ENCODE assay signal across 22 cellular contexts in genomic region chr21:45496968-45497845, GRCh38. TPM values are rescaled to one million over a fixed set of nuclear protein-coding genes. Genes with fewer than 3 reads are reported as not detected.
DNase-seq lines count a peak whose midpoint lies in the region; ATAC-seq and TF ChIP-seq lines count a peak whose summit lies in the region.
"Had no signal": no experiment of that assay in that cellular context is flagged by ENCODE, and none has a peak within 500 bp of the region (broad histone marks: within the 10 kb centered on the region; RNA-seq: fewer than 3 reads in every experiment).

No MANE protein-coding gene starts in this region.

- intact Hi-C loops in psoas muscle (cut with DNase I) = no loop called here
- intact Hi-C loops in esophagus squamous epithelium (cut with DNase I) = no loop called here

- peak; percentile 8 for DNase-seq in BE2C
- DNase-seq in endodermal cell = peak; percentile 40
- DNase-seq in left lobe of liver (ENCODE audit: low spot score) = peak; percentile 49
- DNase-seq in psoas muscle = peak; percentile 11 to 46
- no peak for DNase-seq in OCI-M2 (lab: John Stamatoyannopoulos, UW; ENCODE audit: unreplicated experiment)
- DNase-seq in NCI-H1417 (lab: John Stamatoyannopoulos, UW) = no peak
- DNase-seq in esophagus squamous epithelium (lab: John Stamatoyannopoulos, UW) = no peak
- DNase-seq: activated CD4-positive, alpha-beta T cell treated with anti-CD3 and anti-CD28 coated beads, Interleukin-2, amount 10 ng/mL, durations not matched to agents 24 days and 14 days; activated naive CD4-positive, alpha-beta T cell treated with Interleukin-2 at 50 U/mL for 16 hours; DND-41; GM23248; NCI-H446; NCI-H82; stimulated activated naive B cell treated with anti-CD40 and anti-IgM and Interleukin-4, amounts not matched to agents 10 μg/mL and 1 μg/mL and 100 μg/mL, for 72 hours; substantia nigra had no signal

- no peaks in the 10 kb centered on the region for H3K4me1 Mint-ChIP-seq in endodermal cell
- H3K4me1 Mint-ChIP-seq: central memory CD8-positive, alpha-beta T cell had no signal

- 95 to 98% methylated on average over 14 to 22 of the region's 22 CpGs for WGBS in endodermal cell (ENCODE audit: insufficient coverage in 1 of 2, insufficient read length in 1 of 2), 2 experiments
- 90 to 93% (median 91%) methylated on average over 22 of the region's 22 CpGs for WGBS in psoas muscle, 3 donors
- WGBS in esophagus squamous epithelium, 2 donors = 87 to 100% methylated on average over 1 to 14 of the region's 22 CpGs

- no peak overlapping the region for H3K27ac ChIP-seq in endodermal cell (ENCODE audit: low read depth, low read length)
- no peak overlapping the region for H3K27ac ChIP-seq in psoas muscle
- no peak overlapping the region for H3K27ac ChIP-seq in esophagus squamous epithelium
- H3K27ac ChIP-seq: A549, GM23248, prostate gland had no signal

- peaks cover 45% of the 10 kb centered on the region for H3K36me3 Mint-ChIP-seq in endodermal cell (ENCODE audit: low read depth)
- H3K36me3 Mint-ChIP-seq: stimulated activated naive B cell treated with anti-CD40 and anti-IgM and Interleukin-4, amounts not matched to agents 10 μg/mL and 1 μg/mL and 100 μg/mL, for 72 hours had no signal

- H3K4me3 Mint-ChIP-seq in endodermal cell = no peak overlapping the region
- H3K4me3 Mint-ChIP-seq: activated CD4-positive, alpha-beta T cell treated with anti-CD3 and anti-CD28 coated beads, Interleukin-2, amount 10 ng/mL, durations not matched to agents 24 days and 14 days; CD4-positive, alpha-beta T cell; central memory CD8-positive, alpha-beta T cell; dendritic cell treated with granulocyte-macrophage colony-stimulating factor and Interleukin-4, amounts not matched to agents 40 ng/mL and 50 ng/mL, for 4 days; stimulated activated naive B cell treated with anti-CD40 and anti-IgM and Interleukin-4, amounts not matched to agents 10 μg/mL and 1 μg/mL and 100 μg/mL, for 72 hours had no signal

- H3K9me3 ChIP-seq in BE2C (no peaks in the 10 kb centered on the region), endodermal cell (ENCODE audit: control insufficient read depth, low read length) (no peaks in the 10 kb centered on the region), psoas muscle (no peaks in the 10 kb centered on the region), esophagus squamous epithelium (no peaks in the 10 kb centered on the region)
- H3K9me3 ChIP-seq: A549, neutrophil, prostate gland had no signal

- ATAC-seq in left lobe of liver (no peak), psoas muscle (no peak), HG02870 (IDR thresholded peaks at IDR 0.05; ENCODE audit: unreplicated experiment) (no peak)
- ATAC-seq: A549; stimulated activated naive B cell treated with anti-CD40 and anti-IgM and Interleukin-4, amounts not matched to agents 10 μg/mL and 1 μg/mL and 100 μg/mL, for 72 hours had no signal

- no peak overlapping the region for H3K27ac Mint-ChIP-seq in endodermal cell
- H3K27ac Mint-ChIP-seq: activated CD4-positive, alpha-beta T cell treated with anti-CD3 and anti-CD28 coated beads, Interleukin-2, amount 10 ng/mL, durations not matched to agents 24 days and 14 days; CD4-positive, alpha-beta T cell; dendritic cell treated with granulocyte-macrophage colony-stimulating factor and Interleukin-4, amounts not matched to agents 40 ng/mL and 50 ng/mL, for 4 days; stimulated activated naive B cell treated with anti-CD40 and anti-IgM and Interleukin-4, amounts not matched to agents 10 μg/mL and 1 μg/mL and 100 μg/mL, for 72 hours had no signal

- no peak for TF ChIP-seq POLR2A in esophagus squamous epithelium (IDR thresholded peaks at IDR 0.05)

- H3K36me3 ChIP-seq in BE2C = no peaks in the 10 kb centered on the region
- H3K36me3 ChIP-seq in endodermal cell (ENCODE audit: control insufficient read depth, insufficient read depth, low read length) = peaks cover 46% of the 10 kb centered on the region
- peaks cover 0 to 5% of the 10 kb centered on the region in 2 donors for H3K36me3 ChIP-seq in psoas muscle (ENCODE audit: insufficient read depth in 1 of 2, low read depth in 1 of 2)
- H3K36me3 ChIP-seq in esophagus squamous epithelium = peaks cover 0 to 75% (median 13%) of the 10 kb centered on the region in 3 donors
- H3K36me3 ChIP-seq: prostate gland had no signal

- no peaks in the 10 kb centered on the region for H3K9me3 Mint-ChIP-seq in endodermal cell
- H3K9me3 Mint-ChIP-seq: CD4-positive, alpha-beta T cell; central memory CD8-positive, alpha-beta T cell; dendritic cell treated with granulocyte-macrophage colony-stimulating factor and Interleukin-4, amounts not matched to agents 40 ng/mL and 50 ng/mL, for 4 days had no signal

- H3K4me3 ChIP-seq in BE2C (ENCODE audit: low read depth, low read length) (no peak overlapping the region), endodermal cell (ENCODE audit: low read length) (no peak overlapping the region), psoas muscle (no peak overlapping the region), esophagus squamous epithelium (no peak overlapping the region)
- H3K4me3 ChIP-seq: A549, GM23248, prostate gland had no signal

- H3K9ac ChIP-seq in endodermal cell (ENCODE audit: extremely low read depth, low read length, poor library complexity, severe bottlenecking) = no peak overlapping the region
- H3K9ac ChIP-seq: GM23248 had no signal

- H3K27me3 ChIP-seq in BE2C = no peaks in the 10 kb centered on the region
- no peaks in the 10 kb centered on the region for H3K27me3 ChIP-seq in endodermal cell (ENCODE audit: control insufficient read depth, insufficient read depth, low read length, poor library complexity, severe bottlenecking)
- H3K27me3 ChIP-seq in psoas muscle (ENCODE audit: insufficient read depth in 3 of 3, low read length in 2 of 3) = peaks cover 0 to 5% (median 2%) of the 10 kb centered on the region in 3 donors
- no peaks in the 10 kb centered on the region for H3K27me3 ChIP-seq in esophagus squamous epithelium
- H3K27me3 ChIP-seq: neutrophil had no signal

- no peaks in the 10 kb centered on the region for H3K4me1 ChIP-seq in BE2C
- H3K4me1 ChIP-seq in endodermal cell (ENCODE audit: control insufficient read depth, insufficient read depth, low read length) = no peaks in the 10 kb centered on the region
- no peaks in the 10 kb centered on the region for H3K4me1 ChIP-seq in psoas muscle
- no peaks in the 10 kb centered on the region for H3K4me1 ChIP-seq in esophagus squamous epithelium
- H3K4me1 ChIP-seq: A549, prostate gland had no signal

- TF ChIP-seq CTCF in BE2C (IDR thresholded peaks at IDR 0.05; ENCODE audit: low read depth, low read length) (no peak), endodermal cell (conservative IDR thresholded peaks at IDR 0.05) (no peak), psoas muscle (IDR thresholded peaks at IDR 0.05) (no peak), esophagus squamous epithelium (IDR thresholded peaks at IDR 0.05) (no peak)

- H3K27me3 Mint-ChIP-seq in endodermal cell (ENCODE audit: insufficient read depth) = no peaks in the 10 kb centered on the region
- H3K27me3 Mint-ChIP-seq: activated CD4-positive, alpha-beta T cell treated with anti-CD3 and anti-CD28 coated beads, Interleukin-2, amount 10 ng/mL, durations not matched to agents 24 days and 14 days; CD4-positive, alpha-beta T cell; central memory CD8-positive, alpha-beta T cell had no signal

RNA-seq across cellular contexts. Expression of gene SLC19A1, which starts 45.0 kb away (rescaled TPM):
- 63.1 TPM for polyA plus RNA-seq in BE2C (2012; ENCODE audit: insufficient read depth, insufficient read length, low read depth)
- total RNA-seq in endodermal cell (10 to 100 TPM; 28.8 to 29.4 TPM), left lobe of liver (13.7 TPM), psoas muscle (1 to 10 TPM; 1.4 to 2.8 (median 1.9) TPM), esophagus squamous epithelium (1 to 10 TPM; 1.6 to 4.6 (median 2.9) TPM)
- polyA plus RNA-seq in endodermal cell (2013, experiment 1 of 2) = 19.9 TPM
- polyA plus RNA-seq in endodermal cell (2013, experiment 2 of 2) = 16.4 TPM
- polyA plus RNA-seq in psoas muscle = 1 to 10 TPM; 2.3 to 3.8 (median 3.1) TPM

Comparison
In these comparisons a context has a peak if more than half of its experiments do, and no peak if none do; other contexts are left out.
1. DNase-seq: peak in BE2C (single experiment), endodermal cell (single experiment), left lobe of liver (single experiment) and psoas muscle (2 of 2); none in OCI-M2 (single experiment), NCI-H1417 (0 of 3) and esophagus squamous epithelium (single experiment).